16 cellular contexts compared by ENCODE assay signal in genomic region chr18:3903341-3903740, GRCh38.
A peak's percentile ranks its signal among the peaks of the same experiment; 100 is the strongest.
DNase-seq lines count a peak whose midpoint lies in the region; TF ChIP-seq lines count a peak whose summit lies in the region.
"Had no signal": no experiment of that assay in that cellular context is flagged by ENCODE, and none has a peak within 500 bp of the region (broad histone marks: within the 10 kb centered on the region; RNA-seq: fewer than 3 reads in every experiment).

No MANE protein-coding gene starts in this region.

- H3K4me2 ChIP-seq in smooth muscle cell: peak overlapping the region; percentile 50

- H2AFZ ChIP-seq in smooth muscle cell (ENCODE audit: low read depth): no peak overlapping the region

- H3K4me1 ChIP-seq in smooth muscle cell (ENCODE audit: low read depth) (no peaks in the 10 kb centered on the region), tibial artery (peaks cover 0 to 15% (median 0%) of the 10 kb centered on the region in 4 donors)

- no peaks in the 10 kb centered on the region for H3K27me3 ChIP-seq in smooth muscle cell (ENCODE audit: low read depth)
- no peaks in the 10 kb centered on the region for H3K27me3 ChIP-seq in tibial artery

- intact Hi-C loops in tibial artery (cut with DNase I; ENCODE audit: low total_unique reads): no loop called here

- H3K27ac ChIP-seq in smooth muscle cell (ENCODE audit: low read depth) (peak overlapping the region; percentile 81), tibial artery (no peak overlapping the region)

- H4K20me1 ChIP-seq in smooth muscle cell (ENCODE audit: low read depth): no peaks in the 10 kb centered on the region

- no peak overlapping the region for H3K4me3 ChIP-seq in fibroblast of mammary gland (ENCODE audit: control insufficient read depth, low read depth, low read length)
- H3K4me3 ChIP-seq in smooth muscle cell: no peak overlapping the region
- no peak overlapping the region for H3K4me3 ChIP-seq in tibial artery

- no peaks in the 10 kb centered on the region for H3F3A ChIP-seq in smooth muscle cell (ENCODE audit: low read depth)

- H3K79me2 ChIP-seq in smooth muscle cell (ENCODE audit: low read depth): no peaks in the 10 kb centered on the region

- DNase-seq in ELR (ENCODE audit: low read depth): peak; percentile 93
- peak; percentile 68 for DNase-seq in RPMI7951 (ENCODE audit: low read depth)
- peak; percentile 95 for DNase-seq in fibroblast of mammary gland (ENCODE audit: low read depth)
- DNase-seq in smooth muscle cell (lab: John Stamatoyannopoulos, UW; ENCODE audit: unreplicated experiment): no peak
- DNase-seq in tibial artery: no peak
- no peak for DNase-seq in cerebellar nuclear complex (lab: John Stamatoyannopoulos, UW)
- DNase-seq in activated gamma-delta T cell treated with Interleukin-2 at 50 U/mL for 16 hours: no peak
- DNase-seq: activated CD4-positive, CD25-positive, alpha-beta regulatory T cell treated with anti-CD3 and anti-CD28 coated beads, Interleukin-2, amount 50 U/mL, for 72 hours; activated T-cell treated with anti-CD3 and anti-CD28 coated beads, Interleukin-2, amount 50 U/mL, for 1 hour; COR-L47; glutamatergic neuron; left cardiac atrium; MV-4-11; NCI-H2171; stimulated activated naive CD4-positive, alpha-beta T cell; T-cell had no signal

- TF ChIP-seq CTCF in fibroblast of mammary gland (conservative IDR thresholded peaks at IDR 0.05; ENCODE audit: control insufficient read depth, insufficient read depth, low read depth, low read length): no peak
- TF ChIP-seq CTCF in smooth muscle cell (IDR thresholded peaks at IDR 0.05; ENCODE audit: borderline replicate concordance, insufficient read depth, poor library complexity, severe bottlenecking): no peak
- TF ChIP-seq CTCF in tibial artery (IDR thresholded peaks at IDR 0.05): no peak

- H3K9me3 ChIP-seq in smooth muscle cell (replicated peaks; ENCODE audit: low read depth) (no peaks in the 10 kb centered on the region), tibial artery (no peaks in the 10 kb centered on the region)

- H3K36me3 ChIP-seq in smooth muscle cell (ENCODE audit: low read depth): no peaks in the 10 kb centered on the region
- no peaks in the 10 kb centered on the region for H3K36me3 ChIP-seq in tibial artery

- WGBS in smooth muscle cell (ENCODE audit: low lambda C conversion rate): 18% methylated on average over 2 of the region's 2 CpGs

- H3K9ac ChIP-seq in smooth muscle cell (ENCODE audit: low read depth): peak overlapping the region; percentile 4

Comparison
In these comparisons a context has a peak if more than half of its experiments do, and no peak if none do; other contexts are left out.
1. DNase-seq: peak in ELR (single experiment), RPMI7951 (single experiment) and fibroblast of mammary gland (single experiment); none in smooth muscle cell (single experiment), tibial artery (0 of 2), cerebellar nuclear complex (0 of 2) and activated gamma-delta T cell treated with Interleukin-2 at 50 U/mL for 16 hours (single experiment).